8 cellular contexts compared by ENCODE assay signal in genomic region chr2:98346259-98347236, GRCh38. TPM values are rescaled to one million over a fixed set of nuclear protein-coding genes. Genes with fewer than 3 reads are reported as not detected.
A peak's percentile ranks its signal among the peaks of the same experiment; 100 is the strongest.
DNase-seq lines count a peak whose midpoint lies in the region; ATAC-seq and TF ChIP-seq lines count a peak whose summit lies in the region.

TSS of gene CNGA3 (plus strand) at chr2:98346456. CDS start at chr2:98369976, 23,520 bp downstream.

- H3K27me3 Mint-ChIP-seq in T-helper 2 cell treated with Interferon-gamma antibody and Interleukin-4, amounts not matched to agents 5 μg/mL and 100 μg/mL, for 36 hours (ENCODE audit: low read depth), result peaks cover 59% of the 10 kb centered on the region
- peaks cover 34% of the 10 kb centered on the region for H3K27me3 Mint-ChIP-seq in neural progenitor cell (ENCODE audit: insufficient read depth, low read depth)

- no peaks in the 10 kb centered on the region for H3K4me1 Mint-ChIP-seq in T-helper 2 cell treated with Interferon-gamma antibody and Interleukin-4, amounts not matched to agents 5 μg/mL and 100 μg/mL, for 36 hours (ENCODE audit: low read depth)
- H3K4me1 Mint-ChIP-seq in neural progenitor cell, result peaks cover 36% of the 10 kb centered on the region

- TF ChIP-seq POLR2A in esophagus squamous epithelium (IDR thresholded peaks at IDR 0.05), result no peak

- intact Hi-C loops in esophagus squamous epithelium (cut with DNase I), result no loop called here

- H3K27ac ChIP-seq in esophagus squamous epithelium, result no peak within 1 kb of the TSS
- H3K27ac ChIP-seq in neural progenitor cell, result no peak within 1 kb of the TSS

- no peak within 1 kb of the TSS for H3K9ac ChIP-seq in neural progenitor cell

- peaks cover 7 to 19% (median 12%) of the 10 kb centered on the region in 3 donors for H3K4me1 ChIP-seq in esophagus squamous epithelium
- peaks cover 23% of the 10 kb centered on the region for H3K4me1 ChIP-seq in neural progenitor cell

- TF ChIP-seq CTCF in esophagus squamous epithelium (IDR thresholded peaks at IDR 0.05), result no peak
- no peak for TF ChIP-seq CTCF in neural progenitor cell (IDR thresholded peaks at IDR 0.05)

- H3K79me2 ChIP-seq in neural progenitor cell (ENCODE audit: low read depth), result no peaks in the 10 kb centered on the region

- no peaks in the 10 kb centered on the region for H3K36me3 ChIP-seq in esophagus squamous epithelium
- no peaks in the 10 kb centered on the region for H3K36me3 ChIP-seq in neural progenitor cell

- H3K9me3 Mint-ChIP-seq in T-helper 2 cell treated with Interferon-gamma antibody and Interleukin-4, amounts not matched to agents 5 μg/mL and 100 μg/mL, for 36 hours, result no peaks in the 10 kb centered on the region
- H3K9me3 Mint-ChIP-seq in neural progenitor cell, result peaks cover 5% of the 10 kb centered on the region

- peaks cover 33% of the 10 kb centered on the region for H4K20me1 ChIP-seq in neural progenitor cell (ENCODE audit: low read depth)

- H3K36me3 Mint-ChIP-seq in T-helper 2 cell treated with Interferon-gamma antibody and Interleukin-4, amounts not matched to agents 5 μg/mL and 100 μg/mL, for 36 hours (ENCODE audit: low read depth), result no peaks in the 10 kb centered on the region
- no peaks in the 10 kb centered on the region for H3K36me3 Mint-ChIP-seq in neural progenitor cell

- DNase-seq in Daoy (ENCODE audit: low read depth), result peak; percentile 53
- DNase-seq in T-helper 2 cell treated with Interferon-gamma antibody and Interleukin-4, amounts not matched to agents 5 μg/mL and 100 μg/mL, for 36 hours (ENCODE audit: low spot score), result peak; percentile 10
- no peak for DNase-seq in esophagus squamous epithelium (lab: John Stamatoyannopoulos, UW)
- peak; percentile 80 for DNase-seq in neural progenitor cell (ENCODE audit: low spot score)
- DNase-seq in NCI-H2029 treated with DMSO at 0.1 percent for 48 hours (lab: John Stamatoyannopoulos, UW), result no peak
- no peak for DNase-seq in activated gamma-delta T cell (lab: John Stamatoyannopoulos, UW)
- DNase-seq in NCI-H748 treated with DMSO at 0.1 percent for 48 hours (lab: John Stamatoyannopoulos, UW), result no peak

- H3K4me2 ChIP-seq in neural progenitor cell, result peak within 1 kb of the TSS; percentile 78

- H3K27me3 ChIP-seq in esophagus squamous epithelium (peaks cover 17 to 90% (median 28%) of the 10 kb centered on the region in 4 donors), neural progenitor cell (peaks cover 87% of the 10 kb centered on the region)

- 6 to 9% methylated on average over 7 to 37 of the region's 73 CpGs for WGBS in esophagus squamous epithelium, 2 donors

- peaks cover 14% of the 10 kb centered on the region for H3F3A ChIP-seq in neural progenitor cell (ENCODE audit: low read depth)

- H3K9me3 ChIP-seq in esophagus squamous epithelium (no peaks in the 10 kb centered on the region), neural progenitor cell (ENCODE audit: low read depth) (no peaks in the 10 kb centered on the region)

- no peak within 1 kb of the TSS for H3K27ac Mint-ChIP-seq in T-helper 2 cell treated with Interferon-gamma antibody and Interleukin-4, amounts not matched to agents 5 μg/mL and 100 μg/mL, for 36 hours
- no peak within 1 kb of the TSS for H3K27ac Mint-ChIP-seq in neural progenitor cell

- ATAC-seq in GM18519 (IDR thresholded peaks at IDR 0.05; ENCODE audit: low FRiP score, unreplicated experiment), result no peak

- no peak within 1 kb of the TSS for H3K4me3 Mint-ChIP-seq in T-helper 2 cell treated with Interferon-gamma antibody and Interleukin-4, amounts not matched to agents 5 μg/mL and 100 μg/mL, for 36 hours
- peak within 1 kb of the TSS; percentile 85 for H3K4me3 Mint-ChIP-seq in neural progenitor cell

- H2AFZ ChIP-seq in neural progenitor cell (replicated peaks), result no peak within 1 kb of the TSS

- H3K4me3 ChIP-seq in esophagus squamous epithelium, result peak within 1 kb of the TSS in 3 of 4 donors; percentile 14 to 53 (median 23)
- peak within 1 kb of the TSS; percentile 47 for H3K4me3 ChIP-seq in neural progenitor cell

RNA-seq across cellular contexts. Expression of gene CNGA3, which starts in this region (rescaled TPM):
- total RNA-seq in Daoy (2014; rRNA removed; shearing (Covaris generic)), result not detected in 2 replicates
- under 1 TPM in 3 of 4 donors, not detected in 1; 0.44 to 0.57 (median 0.48) TPM for total RNA-seq in esophagus squamous epithelium
- total RNA-seq in neural progenitor cell (ENCODE audit: low replicate concordance), result not detected in 2 replicates

Comparison
In these comparisons a context has a peak if more than half of its experiments do, and no peak if none do; other contexts are left out.
1. Peak in DNase-seq in Daoy; RNA of the gene not detected or under 1 TPM.
2. Peak in DNase-seq, H3K4me3 ChIP-seq and H3K4me2 ChIP-seq in neural progenitor cell; RNA of the gene not detected or under 1 TPM.